In the genomic region with DNA sequence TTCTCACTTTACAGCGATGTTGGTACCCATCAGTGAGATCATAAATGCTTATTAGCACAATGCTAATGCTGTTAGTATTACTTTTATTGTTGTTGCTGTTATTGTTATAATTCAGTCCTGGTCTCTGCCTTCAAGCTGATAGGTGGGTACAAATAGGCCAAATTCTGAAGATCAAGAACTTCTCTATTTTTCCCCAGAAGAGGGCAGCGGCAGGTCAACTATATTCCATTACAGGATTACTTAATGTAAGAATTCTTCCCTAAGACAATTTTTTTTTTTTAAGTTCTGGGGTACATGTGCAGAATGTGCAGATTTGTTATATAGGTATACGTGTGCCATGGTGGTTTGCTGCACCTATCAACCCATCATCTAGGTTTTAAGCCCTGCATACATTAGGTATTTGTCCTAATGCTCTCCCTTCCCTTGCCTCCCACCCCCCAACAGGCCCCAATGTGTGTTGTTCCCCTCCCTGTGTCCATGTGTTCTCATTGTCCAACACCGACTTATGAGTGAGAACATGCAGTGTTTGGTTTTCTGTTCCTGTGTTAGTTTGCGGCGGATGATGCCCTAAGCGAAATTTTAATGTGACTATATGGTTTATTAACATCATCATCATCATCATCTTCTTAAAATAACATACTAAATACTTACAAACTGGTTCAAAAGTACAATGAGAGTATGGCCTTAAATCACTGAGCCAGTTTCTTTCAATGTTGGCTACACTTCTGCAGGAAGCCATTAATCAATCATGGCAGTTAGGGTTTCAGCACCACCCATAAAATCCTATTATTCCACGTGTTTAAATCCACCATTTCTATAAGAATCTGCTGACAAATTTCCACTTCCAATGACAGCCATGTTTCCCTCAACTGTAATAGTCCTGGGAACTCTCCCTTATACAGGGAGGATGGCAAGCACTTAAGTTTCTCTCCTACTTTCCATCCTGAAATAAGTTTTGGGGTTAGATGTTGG, we compare ENCODE assay signal across 9 cellular contexts. TPM values are rescaled to one million over a fixed set of nuclear protein-coding genes. Genes with fewer than 3 reads are reported as not detected.
DNase-seq lines count a peak whose midpoint lies in the region; TF ChIP-seq lines count a peak whose summit lies in the region.
"Had no signal": no experiment of that assay in that cellular context is flagged by ENCODE, and none has a peak within 500 bp of the region (broad histone marks: within the 10 kb centered on the region; RNA-seq: fewer than 3 reads in every experiment).

No MANE protein-coding gene starts in this region.

- H3K4me3 ChIP-seq in BE2C (ENCODE audit: low read depth, low read length) (no peak overlapping the region), OCI-LY1 (ENCODE audit: low read depth, low read length, poor library complexity, severe bottlenecking) (no peak overlapping the region), epithelial cell of esophagus (ENCODE audit: low read length) (no peak overlapping the region)

- H3K4me1 ChIP-seq in BE2C (no peaks in the 10 kb centered on the region), OCI-LY1 (ENCODE audit: insufficient read depth, low read length, severe bottlenecking) (no peaks in the 10 kb centered on the region)

- H3K36me3 ChIP-seq in BE2C (peaks cover 6% of the 10 kb centered on the region; the same call in 1 of the 2 replicates), OCI-LY1 (ENCODE audit: insufficient read depth, low read length) (no peaks in the 10 kb centered on the region; the same call in 1 of the 2 replicates)

- H3K4me2 ChIP-seq in OCI-LY1 (ENCODE audit: low read length) = no peak overlapping the region

- peak; percentile 33 for DNase-seq in BE2C
- peak; percentile 58 for DNase-seq in epithelial cell of esophagus (ENCODE audit: low read depth)
- DNase-seq in retina = peak; percentile 25
- DNase-seq in NCI-H187 (lab: John Stamatoyannopoulos, UW) = no peak
- no peak for DNase-seq in activated CD8-positive, alpha-beta memory T cell treated with anti-CD3 and anti-CD28 coated beads for 24 hours
- DNase-seq in T-helper 9 cell = no peak

- no peaks in the 10 kb centered on the region for H3F3A ChIP-seq in OCI-LY1 (ENCODE audit: insufficient read depth, low read length)

- no peaks in the 10 kb centered on the region for H3K9me2 ChIP-seq in OCI-LY1 (ENCODE audit: low read depth, low read length)

- H3K27me3 ChIP-seq in BE2C (no peaks in the 10 kb centered on the region), OCI-LY1 (ENCODE audit: insufficient read depth, low read length) (no peaks in the 10 kb centered on the region)

- H4K20me1 ChIP-seq in OCI-LY1 (ENCODE audit: insufficient read depth, low read length) = no peaks in the 10 kb centered on the region

- TF ChIP-seq CTCF in BE2C (IDR thresholded peaks at IDR 0.05; ENCODE audit: low read depth, low read length) (peak; percentile 45), GM12872 (IDR thresholded peaks at IDR 0.05; ENCODE audit: insufficient read depth, low read depth, low read length) (peak; percentile 28; the same call in 1 of the 3 replicates), OCI-LY1 (IDR thresholded peaks at IDR 0.05; ENCODE audit: low read length) (peak; percentile 50), epithelial cell of esophagus (IDR thresholded peaks at IDR 0.05; ENCODE audit: insufficient read depth, low read depth, low read length, missing control alignments) (peak; percentile 39)

- H3K9ac ChIP-seq in OCI-LY1 (ENCODE audit: low read length) = no peak overlapping the region

- H3K27ac ChIP-seq in OCI-LY1 (ENCODE audit: low read depth, low read length, poor library complexity, severe bottlenecking) = no peak overlapping the region

- H3K9me3 ChIP-seq in BE2C = no peaks in the 10 kb centered on the region
- H3K9me3 ChIP-seq in OCI-LY1 (ENCODE audit: low read length) = no peaks in the 10 kb centered on the region

- H3K79me2 ChIP-seq in OCI-LY1 (ENCODE audit: insufficient read depth, low read length) = no peaks in the 10 kb centered on the region

- H2AFZ ChIP-seq in OCI-LY1 (ENCODE audit: low read length) = no peak overlapping the region

RNA-seq across cellular contexts. Expression of gene SLC19A2, which starts 19.2 kb away (rescaled TPM):
- 6.5 TPM for polyA plus RNA-seq in BE2C (2012; ENCODE audit: insufficient read depth, insufficient read length, low read depth)

RNA-seq across cellular contexts. Expression of gene CCDC181, which starts 39.3 kb away (rescaled TPM):
- 4.1 TPM for polyA plus RNA-seq in BE2C (2012; ENCODE audit: insufficient read depth, insufficient read length, low read depth)
- polyA plus RNA-seq: IgD-negative memory B cell had no signal

Comparison
In these comparisons a context has a peak if more than half of its experiments do, and no peak if none do; other contexts are left out.
1. DNase-seq: peak in BE2C (single experiment), epithelial cell of esophagus (single experiment) and retina (single experiment); none in NCI-H187 (0 of 2), activated CD8-positive, alpha-beta memory T cell treated with anti-CD3 and anti-CD28 coated beads for 24 hours (single experiment) and T-helper 9 cell (single experiment).
2. Peak in every context shown above with its lines, with median percentiles within 50 percentile points of each other: CTCF ChIP-seq.